In genomic region chr3:51999861-52000260, GRCh38 we compare ENCODE assay signal across 25 cellular contexts.
"Had no signal": no experiment of that assay in that cellular context is flagged by ENCODE, and none has a peak within 500 bp of the region (broad histone marks: within the 10 kb centered on the region; RNA-seq: fewer than 3 reads in every experiment).

No MANE protein-coding gene starts in this region.

- H3K36me3 ChIP-seq: colonic mucosa had no signal

- H3K9me3 Mint-ChIP-seq: activated CD4-positive, alpha-beta memory T cell treated with anti-CD3 and anti-CD28 coated beads, Interleukin-2, amount 10 ng/mL, durations not matched to agents 7 days and 5 days; activated CD4-positive, alpha-beta T cell treated with anti-CD3 and anti-CD28 coated beads, Interleukin-2, amount 10 ng/mL, durations not matched to agents 24 days and 14 days; activated naive CD4-positive, alpha-beta T cell treated with anti-CD3 and anti-CD28 coated beads, Interleukin-2, amount 50 U/mL, for 24 hours; activated naive CD8-positive, alpha-beta T cell treated with anti-CD3 and anti-CD28 coated beads, Interleukin-2, amount 50 U/mL, for 24 hours; activated T-cell treated with anti-CD3 and anti-CD28 coated beads, Interleukin-2, amount 50 U/mL, for 4 hours; activated T-helper 2 cell treated with anti-CD3 and anti-CD28 coated beads, Interferon-gamma antibody, Interleukin-2, Interleukin-4, amounts not matched to agents 10 μg/mL and 5 μg/mL and 100 μg/mL, durations not matched to agents 14 hours and 24 hours and 36 hours; nephron had no signal

- H3K9ac ChIP-seq: parathyroid adenoma had no signal

- H3K27ac Mint-ChIP-seq: activated CD4-positive, alpha-beta memory T cell treated with anti-CD3 and anti-CD28 coated beads, Interleukin-2, amount 10 ng/mL, durations not matched to agents 7 days and 5 days; activated CD4-positive, alpha-beta T cell treated with anti-CD3 and anti-CD28 coated beads, Interleukin-2, amount 10 ng/mL, durations not matched to agents 24 days and 14 days; activated naive CD8-positive, alpha-beta T cell treated with anti-CD3 and anti-CD28 coated beads, Interleukin-2, amount 50 U/mL, for 24 hours; activated T-helper 2 cell treated with anti-CD3 and anti-CD28 coated beads, Interferon-gamma antibody, Interleukin-2, Interleukin-4, amounts not matched to agents 10 μg/mL and 5 μg/mL and 100 μg/mL, durations not matched to agents 14 hours and 24 hours and 36 hours had no signal

- ATAC-seq: activated naive CD8-positive, alpha-beta T cell treated with anti-CD3 and anti-CD28 coated beads, Interleukin-2, amount 50 U/mL, for 24 hours; activated T-cell treated with anti-CD3 and anti-CD28 coated beads, Interleukin-2, amount 50 U/mL, for 4 hours; gastrocnemius medialis; left lung; lower lobe of right lung; psoas muscle; stimulated activated naive CD8-positive, alpha-beta T cell treated with anti-CD3 and anti-CD28 coated beads, Interleukin-15, Interleukin-2, amounts not matched to agents 100 U/mL and 50 U/mL, for 24 hours had no signal

- H3K27me3 ChIP-seq: colonic mucosa, dorsolateral prefrontal cortex, gastrocnemius medialis, testis had no signal

- H3K27ac ChIP-seq: colonic mucosa, dorsolateral prefrontal cortex, gastrocnemius medialis, left lung, lower lobe of right lung, parathyroid adenoma, psoas muscle, testis, transverse colon, WERI-Rb-1 had no signal

- H3K9me3 ChIP-seq: colonic mucosa, gastrocnemius medialis, left lung, lower lobe of right lung, psoas muscle, testis, transverse colon had no signal

- H3K4me3 ChIP-seq: colonic mucosa, dorsolateral prefrontal cortex, gastrocnemius medialis, left lung, lower lobe of right lung, psoas muscle, testis, transverse colon had no signal

- DNase-seq: activated CD4-positive, alpha-beta memory T cell treated with anti-CD3 and anti-CD28 coated beads, Interleukin-2, amount 10 ng/mL, durations not matched to agents 7 days and 5 days; activated CD4-positive, alpha-beta T cell treated with anti-CD3 and anti-CD28 coated beads, Interleukin-2, amount 10 ng/mL, durations not matched to agents 24 days and 14 days; activated CD4-positive, CD25-positive, alpha-beta regulatory T cell treated with anti-CD3 and anti-CD28 coated beads, Interleukin-2, amount 50 U/mL, for 72 hours; activated CD8-positive, alpha-beta memory T cell treated with anti-CD3 and anti-CD28 coated beads, Interleukin-2, amount 50 U/mL, for 48 hours; activated naive CD8-positive, alpha-beta T cell treated with anti-CD3 and anti-CD28 coated beads, Interleukin-2, amount 50 U/mL, for 24 hours; activated T-cell treated with anti-CD3 and anti-CD28 coated beads, Interleukin-2, amount 50 U/mL, for 4 hours; cerebellar nuclear complex; colonic mucosa; dorsolateral prefrontal cortex; effector memory CD4-positive, alpha-beta T cell; gastrocnemius medialis; glutamatergic neuron; left lung; lower lobe of right lung; mesendoderm; psoas muscle; stimulated activated CD4-positive, alpha-beta T cell treated with anti-CD3 and anti-CD28 coated beads, Interleukin-4, amount 100 ng/mL, for 1 hour; stimulated activated naive CD8-positive, alpha-beta T cell treated with anti-CD3 and anti-CD28 coated beads, Interleukin-15, Interleukin-2, amounts not matched to agents 100 U/mL and 50 U/mL, for 24 hours; testis; transverse colon; WERI-Rb-1 had no signal

- H3K27me3 Mint-ChIP-seq: activated naive CD4-positive, alpha-beta T cell treated with anti-CD3 and anti-CD28 coated beads, Interleukin-2, amount 50 U/mL, for 24 hours had no signal

- H3K4me3 Mint-ChIP-seq: activated CD4-positive, alpha-beta memory T cell treated with anti-CD3 and anti-CD28 coated beads, Interleukin-2, amount 10 ng/mL, durations not matched to agents 7 days and 5 days; activated CD4-positive, alpha-beta T cell treated with anti-CD3 and anti-CD28 coated beads, Interleukin-2, amount 10 ng/mL, durations not matched to agents 24 days and 14 days; activated naive CD4-positive, alpha-beta T cell treated with anti-CD3 and anti-CD28 coated beads, Interleukin-2, amount 50 U/mL, for 24 hours; activated naive CD8-positive, alpha-beta T cell treated with anti-CD3 and anti-CD28 coated beads, Interleukin-2, amount 50 U/mL, for 24 hours; activated T-cell treated with anti-CD3 and anti-CD28 coated beads, Interleukin-2, amount 50 U/mL, for 4 hours; nephron had no signal
